ENCODE assay signal across 8 cellular contexts in the genomic region with DNA sequence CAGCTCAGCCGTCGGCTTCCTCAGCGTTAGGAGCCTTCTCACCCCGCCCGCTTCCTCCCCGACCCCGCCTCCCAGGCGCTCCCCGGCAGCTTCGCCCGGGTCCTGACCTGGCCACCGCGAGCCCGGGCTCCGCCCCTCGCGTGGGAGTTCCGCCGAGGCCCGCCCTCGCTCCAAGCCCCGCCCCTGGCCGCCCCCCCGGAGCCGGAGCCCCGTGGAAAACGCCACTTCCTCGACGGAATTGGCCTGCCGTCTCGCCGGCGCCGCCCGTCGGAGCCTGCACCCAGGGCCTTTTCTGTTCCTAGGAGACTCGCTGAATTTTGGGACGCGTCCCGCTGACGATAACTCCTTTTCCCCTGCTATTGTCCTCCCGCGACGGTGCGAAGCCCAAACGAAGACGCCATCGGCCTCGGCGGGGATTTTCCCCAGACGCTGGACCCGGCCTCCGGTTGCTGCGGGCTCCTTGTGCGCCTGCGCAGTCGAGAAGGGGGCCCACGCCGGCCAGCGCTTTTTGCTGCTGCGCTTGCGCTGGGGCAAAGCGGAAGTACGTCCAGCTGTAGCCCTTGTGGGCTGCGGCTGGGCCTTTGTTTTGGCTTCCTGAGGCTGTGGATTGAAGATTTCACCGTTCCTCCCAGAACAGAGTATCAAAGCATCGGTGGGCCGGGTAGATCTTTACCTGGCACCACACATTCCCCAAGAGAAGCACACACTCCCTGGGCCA. TPM values are rescaled to one million over a fixed set of nuclear protein-coding genes. Genes with fewer than 3 reads are reported as not detected.
A peak's percentile ranks its signal among the peaks of the same experiment; 100 is the strongest.
DNase-seq lines count a peak whose midpoint lies in the region; ATAC-seq, FAIRE-seq and TF ChIP-seq lines count a peak whose summit lies in the region.

No MANE protein-coding gene starts in this region.

- H3K36me3 ChIP-seq in HUES64 (ENCODE audit: insufficient read depth, low read length) (peaks cover 42% of the 10 kb centered on the region), OCI-LY1 (ENCODE audit: insufficient read depth, low read length) (peaks cover 70% of the 10 kb centered on the region), endothelial cell of umbilical vein (ENCODE audit: control insufficient read depth in 2 of 2, extremely low read depth in 1 of 2, insufficient read depth in 2 of 2, low read length in 2 of 2) (peaks cover 6 to 48% of the 10 kb centered on the region in 2 experiments)

- H3K79me2 ChIP-seq in OCI-LY1 (ENCODE audit: insufficient read depth, low read length) (no peaks in the 10 kb centered on the region), endothelial cell of umbilical vein (ENCODE audit: control insufficient read depth, insufficient read depth, low read length) (peaks cover 2% of the 10 kb centered on the region)

- peak; percentile 66 for ATAC-seq in GM21447 (IDR thresholded peaks at IDR 0.05; ENCODE audit: unreplicated experiment)

- WGBS in HUES64: under 1% methylated on average over 68 of the region's 68 CpGs

- no peaks in the 10 kb centered on the region for H3K9me2 ChIP-seq in OCI-LY1 (ENCODE audit: low read depth, low read length)

- H3K27ac ChIP-seq in HUES64 (ENCODE audit: low read depth, low read length) (peak overlapping the region; percentile 99), OCI-LY1 (ENCODE audit: low read depth, low read length, poor library complexity, severe bottlenecking) (peak overlapping the region; percentile 80), endothelial cell of umbilical vein (ENCODE audit: insufficient read depth, low read depth, low read length) (peak overlapping the region; percentile 95)

- H4K20me1 ChIP-seq in OCI-LY1 (ENCODE audit: insufficient read depth, low read length): no peaks in the 10 kb centered on the region
- no peaks in the 10 kb centered on the region for H4K20me1 ChIP-seq in endothelial cell of umbilical vein (replicated peaks; ENCODE audit: control insufficient read depth, extremely low read depth, insufficient read depth, low read length)

- H3K4me2 ChIP-seq in OCI-LY1 (ENCODE audit: low read length) (peak overlapping the region; percentile 79), endothelial cell of umbilical vein (ENCODE audit: insufficient read depth, low read length) (peak overlapping the region; percentile 32)

- BruUV-seq in endothelial cell of umbilical vein (replicated peaks; lab: Mats Ljungman, UMichigan): TSS peak; percentile 72

- DNase-seq in D341Med (ENCODE audit: low spot score): peak; percentile 98
- DNase-seq in activated T-cell treated with anti-CD3 and anti-CD28 coated beads for 1 hour (ENCODE audit: low read depth): peak; percentile 94
- DNase-seq in endothelial cell of umbilical vein (ENCODE audit: low read depth, low spot score): peak; percentile 96
- DNase-seq in stimulated activated CD8-positive, alpha-beta memory T cell treated with anti-CD3 and anti-CD28 coated beads, Interleukin-2, amount 100 ng/mL, for 48 hours (ENCODE audit: low read depth in 2 of 2): peak; percentile 94 to 98

- TF ChIP-seq CTCF in OCI-LY1 (IDR thresholded peaks at IDR 0.05; ENCODE audit: low read length) (no peak), endothelial cell of umbilical vein (IDR thresholded peaks at IDR 0.05; ENCODE audit: extremely low read depth in 1 of 2, insufficient read depth in 1 of 2, low read depth in 1 of 2, low read length in 2 of 2) (no peak)

- H3K9ac ChIP-seq in HUES64 (ENCODE audit: low read depth, low read length) (peak overlapping the region; percentile 90), OCI-LY1 (ENCODE audit: low read length) (peak overlapping the region; percentile 72), endothelial cell of umbilical vein (replicated peaks; ENCODE audit: extremely low read depth, insufficient read depth, low read length) (peak overlapping the region; percentile 67)

- TF ChIP-seq POLR2A in endothelial cell of umbilical vein (IDR thresholded peaks at IDR 0.05; ENCODE audit: low read depth, low read length): peak; percentile 76

- H3K27me3 ChIP-seq in HUES64 (ENCODE audit: insufficient read depth, low read length) (no peaks in the 10 kb centered on the region; the same call in 1 of the 2 replicates), OCI-LY1 (ENCODE audit: insufficient read depth, low read length) (no peaks in the 10 kb centered on the region), endothelial cell of umbilical vein (ENCODE audit: control insufficient read depth in 2 of 2, insufficient read depth in 2 of 2, low read length in 2 of 2) (no peaks in the 10 kb centered on the region), mononuclear cell (ENCODE audit: insufficient read depth, low read length) (no peaks in the 10 kb centered on the region)

- intact Hi-C loops in endothelial cell of umbilical vein (cut with micrococcal nuclease): loop anchor here (1.0 to 2.0 kb wide), 4 partner anchors 11 to 206 kb away; partner anchors contain the start of genes CFL1 and ZNRD2

- H3K9me3 ChIP-seq in HUES64 (ENCODE audit: insufficient read depth, low read depth, low read length) (no peaks in the 10 kb centered on the region), OCI-LY1 (ENCODE audit: low read length) (no peaks in the 10 kb centered on the region), endothelial cell of umbilical vein (replicated peaks; ENCODE audit: control insufficient read depth, insufficient read depth, low read length) (no peaks in the 10 kb centered on the region), mononuclear cell (ENCODE audit: low read depth, low read length) (no peaks in the 10 kb centered on the region)

- peak overlapping the region; percentile 68 for H3K4me3 ChIP-seq in HUES64 (ENCODE audit: low read length)
- peak overlapping the region; percentile 64 for H3K4me3 ChIP-seq in OCI-LY1 (ENCODE audit: low read depth, low read length, poor library complexity, severe bottlenecking)
- peak overlapping the region in 2 of 3 experiments; percentile 25 to 49 for H3K4me3 ChIP-seq in endothelial cell of umbilical vein (replicated peaks in 1 of 3; ENCODE audit: insufficient read depth in 1 of 3, low read depth in 1 of 3, low read length in 3 of 3)
- H3K4me3 ChIP-seq in mononuclear cell (ENCODE audit: low read length): peak overlapping the region; percentile 49

- dilution Hi-C loops in endothelial cell of umbilical vein (cut with MboI; ENCODE audit: extremely low pct_ligation_motif_present, low sequenced_read_pairs): no loop called here

- 0 out of 2 replicates have a peak, but pooled peaks cover 7% of the 10 kb centered on the region for H3F3A ChIP-seq in OCI-LY1 (ENCODE audit: insufficient read depth, low read length)

- POLR2A ChIA-PET in endothelial cell of umbilical vein (lab: Charles Lee): interaction anchor here (1.0 to 3.9 kb wide), 6 partner anchors 10 to 206 kb away, joined by 3 to 19 read pairs (median 5); partner anchors contain the start of genes CFL1, RELA and SIPA1

- H3K9me1 ChIP-seq in endothelial cell of umbilical vein (replicated peaks; ENCODE audit: control insufficient read depth, extremely low read depth, insufficient read depth, low read length): no peaks in the 10 kb centered on the region

- CTCF ChIA-PET in endothelial cell of umbilical vein (lab: Charles Lee): interaction anchor here (0.6 to 8.0 kb wide), 9 partner anchors 10 to 128 kb away, joined by 3 to 44 read pairs (median 4); partner anchors contain the start of genes AP5B1, RELA, RNASEH2C and SIPA1

- H3K4me1 ChIP-seq in HUES64 (ENCODE audit: insufficient read depth, low read length): peaks cover 12% of the 10 kb centered on the region; the same call in 1 of the 2 replicates
- H3K4me1 ChIP-seq in OCI-LY1 (ENCODE audit: insufficient read depth, low read length, severe bottlenecking): peaks cover 20% of the 10 kb centered on the region
- peaks cover 23% of the 10 kb centered on the region for H3K4me1 ChIP-seq in endothelial cell of umbilical vein (ENCODE audit: control insufficient read depth, extremely low read depth, insufficient read depth, low read length)
- H3K4me1 ChIP-seq in mononuclear cell (ENCODE audit: insufficient read depth, low read length): peaks cover 44% of the 10 kb centered on the region

- FAIRE-seq in endothelial cell of umbilical vein (lab: Jason Lieb, UNC): peak; percentile 97

- H2AFZ ChIP-seq in OCI-LY1 (ENCODE audit: low read length): no peak overlapping the region
- H2AFZ ChIP-seq in endothelial cell of umbilical vein (ENCODE audit: low read depth, low read length): peak overlapping the region; percentile 24

RNA-seq across cellular contexts. Expression of gene RELA, which starts 10.0 kb away (rescaled TPM):
- 21.3 TPM for polyA plus RNA-seq in HUES64 (2013, experiment 1 of 2)
- 27.1 TPM for polyA plus RNA-seq in HUES64 (2013, experiment 2 of 2)
- total RNA-seq in endothelial cell of umbilical vein (105 and 106 TPM in 2 replicates), mononuclear cell (107 TPM)
- 78.7 and 89.5 TPM in 2 replicates for polyA plus RNA-seq in endothelial cell of umbilical vein
- polyA plus RNA-seq in endothelial cell of umbilical vein (2011; cell fraction: cytosol; rRNA removed): 53.2 and 65.2 TPM in 2 replicates
- 150 and 181 TPM in 2 replicates for polyA plus RNA-seq in endothelial cell of umbilical vein (2011; cell fraction: nucleus; rRNA removed)
- polyA plus RNA-seq in endothelial cell of umbilical vein (2012): 89.6 and 100 TPM in 2 replicates
- 45.7 and 70.9 TPM in 2 replicates for polyA minus RNA-seq in endothelial cell of umbilical vein
- 35.8 TPM for polyA minus RNA-seq in endothelial cell of umbilical vein (2011; cell fraction: cytosol; rRNA and poly(A)+ RNA removed)
- polyA minus RNA-seq in endothelial cell of umbilical vein (2011; cell fraction: nucleus; rRNA and poly(A)+ RNA removed): 66.0 and 73.1 TPM in 2 replicates

RNA-seq across cellular contexts. Expression of gene SIPA1, which starts 14.8 kb away (rescaled TPM):
- 15.8 TPM for polyA plus RNA-seq in HUES64 (2013, experiment 1 of 2)
- polyA plus RNA-seq in HUES64 (2013, experiment 2 of 2): 21.8 TPM
- total RNA-seq in endothelial cell of umbilical vein: 119 and 128 TPM in 2 replicates
- 67.5 and 96.5 TPM in 2 replicates for polyA plus RNA-seq in endothelial cell of umbilical vein
- polyA plus RNA-seq in endothelial cell of umbilical vein (2011; cell fraction: cytosol; rRNA removed): 43.7 and 54.8 TPM in 2 replicates
- 78.0 and 81.6 TPM in 2 replicates for polyA plus RNA-seq in endothelial cell of umbilical vein (2011; cell fraction: nucleus; rRNA removed)
- 53.4 and 66.6 TPM in 2 replicates for polyA plus RNA-seq in endothelial cell of umbilical vein (2012)
- polyA minus RNA-seq in endothelial cell of umbilical vein: 61.4 and 99.1 TPM in 2 replicates
- 16.3 TPM for polyA minus RNA-seq in endothelial cell of umbilical vein (2011; cell fraction: cytosol; rRNA and poly(A)+ RNA removed)
- 33.2 and 56.9 TPM in 2 replicates for polyA minus RNA-seq in endothelial cell of umbilical vein (2011; cell fraction: nucleus; rRNA and poly(A)+ RNA removed)
- 75.2 TPM for total RNA-seq in mononuclear cell

RNA-seq across cellular contexts. Expression of gene PCNX3, which starts 37.1 kb away (rescaled TPM):
- polyA plus RNA-seq in HUES64 (2013, experiment 1 of 2): 21.2 TPM
- polyA plus RNA-seq in HUES64 (2013, experiment 2 of 2): 20.7 TPM
- total RNA-seq in endothelial cell of umbilical vein (53.8 and 53.9 TPM in 2 replicates), mononuclear cell (15.0 TPM)
- polyA plus RNA-seq in endothelial cell of umbilical vein: 42.6 and 53.5 TPM in 2 replicates
- polyA plus RNA-seq in endothelial cell of umbilical vein (2011; cell fraction: cytosol; rRNA removed): 23.3 and 28.8 TPM in 2 replicates
- 76.1 and 90.5 TPM in 2 replicates for polyA plus RNA-seq in endothelial cell of umbilical vein (2011; cell fraction: nucleus; rRNA removed)
- polyA plus RNA-seq in endothelial cell of umbilical vein (2012): 28.4 and 32.6 TPM in 2 replicates
- 45.5 and 63.5 TPM in 2 replicates for polyA minus RNA-seq in endothelial cell of umbilical vein
- 34.9 TPM for polyA minus RNA-seq in endothelial cell of umbilical vein (2011; cell fraction: cytosol; rRNA and poly(A)+ RNA removed)
- 43.2 and 59.8 TPM in 2 replicates for polyA minus RNA-seq in endothelial cell of umbilical vein (2011; cell fraction: nucleus; rRNA and poly(A)+ RNA removed)

RNA-seq across cellular contexts. Expression of gene MAP3K11, which starts 38.6 kb away (rescaled TPM):
- 27.1 TPM for polyA plus RNA-seq in HUES64 (2013, experiment 1 of 2)
- polyA plus RNA-seq in HUES64 (2013, experiment 2 of 2): 31.1 TPM
- total RNA-seq in endothelial cell of umbilical vein (160 and 182 TPM in 2 replicates), mononuclear cell (41.1 TPM)
- 131 and 148 TPM in 2 replicates for polyA plus RNA-seq in endothelial cell of umbilical vein
- polyA plus RNA-seq in endothelial cell of umbilical vein (2011; cell fraction: cytosol; rRNA removed): 74.8 and 100 TPM in 2 replicates
- polyA plus RNA-seq in endothelial cell of umbilical vein (2011; cell fraction: nucleus; rRNA removed): 107 and 124 TPM in 2 replicates
- polyA plus RNA-seq in endothelial cell of umbilical vein (2012): 98.7 and 129 TPM in 2 replicates
- 74.5 and 110 TPM in 2 replicates for polyA minus RNA-seq in endothelial cell of umbilical vein
- polyA minus RNA-seq in endothelial cell of umbilical vein (2011; cell fraction: cytosol; rRNA and poly(A)+ RNA removed): 32.2 TPM
- polyA minus RNA-seq in endothelial cell of umbilical vein (2011; cell fraction: nucleus; rRNA and poly(A)+ RNA removed): 44.6 and 76.6 TPM in 2 replicates

RNA-seq across cellular contexts. Expression of gene KCNK7, which starts 57.1 kb away (rescaled TPM):
- polyA plus RNA-seq in HUES64 (2013, experiment 1 of 2): 0.60 TPM
- polyA plus RNA-seq in HUES64 (2013, experiment 2 of 2): 0.32 TPM
- total RNA-seq in endothelial cell of umbilical vein (0.60 and 1.3 TPM in 2 replicates), mononuclear cell (1.7 TPM)
- 0.17 and 0.19 TPM in 2 replicates for polyA plus RNA-seq in endothelial cell of umbilical vein
- 0.13 and 0.21 TPM in 2 replicates for polyA plus RNA-seq in endothelial cell of umbilical vein (2011; cell fraction: cytosol; rRNA removed)
- 0.66 and 0.87 TPM in 2 replicates for polyA plus RNA-seq in endothelial cell of umbilical vein (2011; cell fraction: nucleus; rRNA removed)
- polyA plus RNA-seq in endothelial cell of umbilical vein (2012): 0.70 TPM in 1 of 2 replicates, not detected in the other
- polyA minus RNA-seq in endothelial cell of umbilical vein: 0.51 TPM in 1 of 2 replicates, not detected in the other
- polyA minus RNA-seq in endothelial cell of umbilical vein (2011; cell fraction: cytosol; rRNA and poly(A)+ RNA removed): not detected
- 0.34 TPM in 1 of 2 replicates, not detected in the other for polyA minus RNA-seq in endothelial cell of umbilical vein (2011; cell fraction: nucleus; rRNA and poly(A)+ RNA removed)

Comparison
In these comparisons a context has a peak if more than half of its experiments do, and no peak if none do; other contexts are left out.
1. Peak in every context shown above with its lines: DNase-seq, ATAC-seq, H3K4me3 ChIP-seq and H3K27ac ChIP-seq.